ENCODE assay signal across 10 cellular contexts in the genomic region with DNA sequence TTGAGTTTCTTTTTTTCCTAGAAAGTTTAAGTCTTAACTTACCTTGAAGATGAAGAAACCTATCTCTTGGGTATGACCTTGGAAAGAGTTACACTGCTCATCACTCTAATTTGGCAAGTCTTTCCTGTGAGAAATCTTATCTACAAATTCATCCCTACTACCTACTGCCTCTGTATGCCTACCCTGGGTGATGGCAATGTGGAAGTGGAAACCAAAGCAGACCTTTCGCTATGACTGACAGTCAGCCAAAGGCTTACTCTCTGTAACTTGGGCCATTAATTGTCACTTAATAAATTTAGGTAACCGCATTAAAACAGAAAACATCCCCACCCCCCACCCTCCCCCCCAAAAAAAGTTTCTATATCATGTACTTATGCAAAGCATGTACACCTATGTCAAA.
"Had no signal": no experiment of that assay in that cellular context is flagged by ENCODE, and none has a peak within 500 bp of the region (broad histone marks: within the 10 kb centered on the region; RNA-seq: fewer than 3 reads in every experiment).

No MANE protein-coding gene starts in this region.

- DNase-seq: GM23248, GOT3, H7, HFFc6, IMR-90, KG1 had no signal

- H3K9ac ChIP-seq: GM23248 had no signal

- H3K27ac Mint-ChIP-seq: HFFc6 had no signal

- H3K4me3 Mint-ChIP-seq: HFFc6 had no signal

- H3K4me1 ChIP-seq: HAP-1 had no signal

- H3K27ac ChIP-seq: GM23248 had no signal

- H3K4me3 ChIP-seq: GM23248, HAP-1, K562 had no signal

- H3K9me3 ChIP-seq: HAP-1 had no signal

- H3K36me3 ChIP-seq: HAP-1 had no signal

- H2AFZ ChIP-seq: GM23248 had no signal

- H3K9me3 Mint-ChIP-seq: HFFc6 had no signal

- ATAC-seq: HCT116, K562 had no signal

- FAIRE-seq: HTR-8/SVneo, K562 had no signal
